In genomic region chr3:169861871-169862270, GRCh38 we compare ENCODE assay signal across 2 cellular contexts.
TF ChIP-seq lines count a peak whose summit lies in the region.

No MANE protein-coding gene starts in this region.

TF ChIP-seq in IMR-90, 13 proteins besides CTCF, POLR2A, EP300 and RAD21:
- TF ChIP-seq CHD1 (IDR thresholded peaks at IDR 0.05; ENCODE audit: low read depth, low read length) (no peak), RFX5 (IDR thresholded peaks at IDR 0.05; ENCODE audit: low read depth, low read length) (no peak), CEBPB (IDR thresholded peaks at IDR 0.05; ENCODE audit: low read depth, low read length) (no peak), SMC3 (IDR thresholded peaks at IDR 0.05; ENCODE audit: low read depth, low read length) (no peak), MAZ (IDR thresholded peaks at IDR 0.05; ENCODE audit: borderline replicate concordance, low read depth, low read length) (no peak), MXI1 (IDR thresholded peaks at IDR 0.05; ENCODE audit: borderline replicate concordance, low read depth, low read length) (no peak)
TF ChIP-seq in IMR-90: peak in this region for 0.

TF ChIP-seq in K562, 482 proteins besides CTCF, POLR2A, EP300 and RAD21:
- TF ChIP-seq ASH1L (IDR thresholded peaks at IDR 0.05; ENCODE audit: borderline replicate concordance, low read depth, partially characterized antibody): no peak
- no peak for TF ChIP-seq FOXA3 (CRISPR knock-in tag; conservative IDR thresholded peaks at IDR 0.05 in 1 of 2, IDR thresholded peaks at IDR 0.05 in 1 of 2)
- no peak for TF ChIP-seq PTTG1 (tag; IDR thresholded peaks at IDR 0.05; ENCODE audit: low read depth)
- TF ChIP-seq RUNX1 (IDR thresholded peaks at IDR 0.05; ENCODE audit: low read depth): no peak
- TF ChIP-seq SIRT6 (IDR thresholded peaks at IDR 0.05; ENCODE audit: low read depth, low read length): no peak
- no peak for TF ChIP-seq SMAD1 (IDR thresholded peaks at IDR 0.05; ENCODE audit: low read depth, low read length, partially characterized antibody)
- TF ChIP-seq CTBP1 (IDR thresholded peaks at IDR 0.05; ENCODE audit: borderline replicate concordance): no peak
- TF ChIP-seq XRCC3 (IDR thresholded peaks at IDR 0.05): no peak
- no peak for TF ChIP-seq GABPB1 (CRISPR knock-in tag; IDR thresholded peaks at IDR 0.05)
- TF ChIP-seq ZHX1 (conservative IDR thresholded peaks at IDR 0.05; ENCODE audit: low read length): no peak
